ENCODE assay signal across 1 cellular context in genomic region chr16:50505714-50506542, GRCh38.
A peak's percentile ranks its signal among the peaks of the same experiment; 100 is the strongest.
TF ChIP-seq lines count a peak whose summit lies in the region.

No MANE protein-coding gene starts in this region.

TF ChIP-seq in H1, 55 proteins besides CTCF, POLR2A, EP300 and RAD21:
- TF ChIP-seq E2F6 (IDR thresholded peaks at IDR 0.05) (peak; percentile 60; the same call in 1 of the 2 replicates), CBX5 (IDR thresholded peaks at IDR 0.05; ENCODE audit: low read depth, low read length) (no peak), POLR2AphosphoS5 (IDR thresholded peaks at IDR 0.05; ENCODE audit: low read depth, low read length) (no peak)
TF ChIP-seq in H1: peak in this region for 1.
